Comparison of ENCODE assay signal across 1 cellular context in the genomic region with DNA sequence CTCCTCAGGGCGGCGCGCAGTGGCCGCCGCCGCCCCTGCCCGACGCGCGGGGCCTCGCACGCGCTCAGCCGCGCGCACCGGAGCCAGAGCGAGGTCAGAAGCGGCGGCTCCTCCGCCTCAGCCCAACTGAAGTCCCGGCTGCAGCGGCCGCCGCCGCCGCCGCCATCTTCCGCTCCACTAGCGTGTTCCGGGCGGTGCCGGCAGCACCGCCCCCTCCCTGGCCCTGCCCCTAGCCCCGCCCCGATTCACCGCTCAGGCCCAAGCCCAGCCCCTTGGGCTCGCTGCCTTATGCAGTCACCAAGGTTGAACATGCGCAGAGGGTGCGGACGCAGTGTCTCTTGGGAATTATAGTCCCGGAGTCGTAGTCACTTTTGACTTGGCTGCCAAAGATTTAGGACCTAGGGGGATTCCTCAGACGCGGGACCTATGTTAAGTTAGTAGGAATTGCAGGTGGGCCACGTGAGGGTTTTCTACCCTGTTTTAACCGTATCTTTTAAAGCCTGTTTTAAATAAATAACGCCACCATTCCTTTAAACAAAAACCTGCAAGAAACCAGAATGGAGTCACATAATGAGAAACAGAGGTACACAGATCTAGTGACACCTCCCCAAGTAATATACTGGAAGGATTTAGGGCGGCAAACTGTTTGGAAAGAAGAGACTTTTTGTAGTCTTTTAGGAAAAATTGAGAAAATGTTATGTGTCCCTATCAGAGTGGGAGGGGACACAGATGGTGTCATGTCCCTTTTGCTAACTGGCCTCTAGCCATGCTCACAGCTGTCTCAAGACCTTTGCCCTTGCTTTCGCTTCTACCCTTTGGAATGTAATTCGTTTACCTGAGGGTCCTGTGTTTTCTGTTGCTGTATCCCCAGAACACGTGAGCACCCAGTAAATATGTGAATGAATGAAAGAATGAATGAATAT.
TF ChIP-seq lines count a peak whose summit lies in the region.

A gene with protein sequence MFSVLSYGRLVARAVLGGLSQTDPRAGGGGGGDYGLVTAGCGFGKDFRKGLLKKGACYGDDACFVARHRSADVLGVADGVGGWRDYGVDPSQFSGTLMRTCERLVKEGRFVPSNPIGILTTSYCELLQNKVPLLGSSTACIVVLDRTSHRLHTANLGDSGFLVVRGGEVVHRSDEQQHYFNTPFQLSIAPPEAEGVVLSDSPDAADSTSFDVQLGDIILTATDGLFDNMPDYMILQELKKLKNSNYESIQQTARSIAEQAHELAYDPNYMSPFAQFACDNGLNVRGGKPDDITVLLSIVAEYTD (minus strand): TSS at position 182 of the 923 bp plus-strand sequence. CDS start 287 bp downstream, outside the sequence.

TF ChIP-seq in HepG2, 621 proteins besides CTCF, POLR2A, EP300 and RAD21 (continued from another document and continues in another):
- TF ChIP-seq, protein P1, sequence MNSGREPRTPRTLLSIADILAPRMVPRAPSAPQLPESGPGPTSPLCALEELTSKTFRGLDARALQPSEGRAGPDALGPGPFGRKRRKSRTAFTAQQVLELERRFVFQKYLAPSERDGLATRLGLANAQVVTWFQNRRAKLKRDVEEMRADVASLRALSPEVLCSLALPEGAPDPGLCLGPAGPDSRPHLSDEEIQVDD (CRISPR knock-in tag; IDR thresholded peaks at IDR 0.05; ENCODE audit: borderline replicate concordance): no peak
- TF ChIP-seq JUND (CRISPR knock-in tag; IDR thresholded peaks at IDR 0.05): no peak
- no peak for TF ChIP-seq ZNF513 (CRISPR knock-in tag; conservative IDR thresholded peaks at IDR 0.05)
- TF ChIP-seq, protein P2, sequence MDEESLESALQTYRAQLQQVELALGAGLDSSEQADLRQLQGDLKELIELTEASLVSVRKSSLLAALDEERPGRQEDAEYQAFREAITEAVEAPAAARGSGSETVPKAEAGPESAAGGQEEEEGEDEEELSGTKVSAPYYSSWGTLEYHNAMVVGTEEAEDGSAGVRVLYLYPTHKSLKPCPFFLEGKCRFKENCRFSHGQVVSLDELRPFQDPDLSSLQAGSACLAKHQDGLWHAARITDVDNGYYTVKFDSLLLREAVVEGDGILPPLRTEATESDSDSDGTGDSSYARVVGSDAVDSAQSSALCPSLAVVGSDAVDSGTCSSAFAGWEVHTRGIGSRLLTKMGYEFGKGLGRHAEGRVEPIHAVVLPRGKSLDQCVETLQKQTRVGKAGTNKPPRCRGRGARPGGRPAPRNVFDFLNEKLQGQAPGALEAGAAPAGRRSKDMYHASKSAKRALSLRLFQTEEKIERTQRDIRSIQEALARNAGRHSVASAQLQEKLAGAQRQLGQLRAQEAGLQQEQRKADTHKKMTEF (CRISPR knock-in tag; IDR thresholded peaks at IDR 0.05): no peak
- no peak for TF ChIP-seq ZNF678 (CRISPR knock-in tag; IDR thresholded peaks at IDR 0.05)
- TF ChIP-seq ZFP90 (CRISPR knock-in tag; IDR thresholded peaks at IDR 0.05; ENCODE audit: borderline replicate concordance): no peak
- no peak for TF ChIP-seq PAWR (CRISPR knock-in tag; IDR thresholded peaks at IDR 0.05; ENCODE audit: borderline replicate concordance)
- no peak for TF ChIP-seq TCF7L2 (IDR thresholded peaks at IDR 0.05; ENCODE audit: low read depth, low read length)
- TF ChIP-seq, protein P3, sequence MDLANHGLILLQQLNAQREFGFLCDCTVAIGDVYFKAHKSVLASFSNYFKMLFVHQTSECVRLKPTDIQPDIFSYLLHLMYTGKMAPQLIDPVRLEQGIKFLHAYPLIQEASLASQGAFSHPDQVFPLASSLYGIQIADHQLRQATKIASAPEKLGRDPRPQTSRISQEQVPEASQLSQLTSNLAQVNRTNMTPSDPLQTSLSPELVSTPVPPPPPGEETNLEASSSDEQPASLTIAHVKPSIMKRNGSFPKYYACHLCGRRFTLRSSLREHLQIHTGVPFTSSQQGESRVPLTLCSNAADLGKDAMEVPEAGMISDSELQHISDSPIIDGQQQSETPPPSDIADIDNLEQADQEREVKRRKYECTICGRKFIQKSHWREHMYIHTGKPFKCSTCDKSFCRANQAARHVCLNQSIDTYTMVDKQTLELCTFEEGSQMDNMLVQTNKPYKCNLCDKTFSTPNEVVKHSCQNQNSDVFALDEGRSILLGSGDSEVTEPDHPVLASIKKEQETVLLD (CRISPR knock-in tag; IDR thresholded peaks at IDR 0.05; ENCODE audit: low read depth): no peak
- TF ChIP-seq ZNF337 (CRISPR knock-in tag; IDR thresholded peaks at IDR 0.05; ENCODE audit: borderline replicate concordance, low read depth): no peak
- no peak for TF ChIP-seq ZNF740 (CRISPR knock-in tag; IDR thresholded peaks at IDR 0.05)
- TF ChIP-seq ZNF17 (CRISPR knock-in tag; IDR thresholded peaks at IDR 0.05): no peak
- no peak for TF ChIP-seq KDM1A (CRISPR knock-in tag; IDR thresholded peaks at IDR 0.05)
- TF ChIP-seq ZNF260 (CRISPR knock-in tag; IDR thresholded peaks at IDR 0.05; ENCODE audit: borderline replicate concordance, low read depth): no peak
- TF ChIP-seq ZNF446 (CRISPR knock-in tag; IDR thresholded peaks at IDR 0.05): no peak
- TF ChIP-seq CENPT (CRISPR knock-in tag; IDR thresholded peaks at IDR 0.05; ENCODE audit: low read depth): no peak
- TF ChIP-seq FOXP1 (IDR thresholded peaks at IDR 0.05): no peak
- TF ChIP-seq FOXP1 (CRISPR knock-in tag; IDR thresholded peaks at IDR 0.05): peak; percentile 38; the same call in 1 of the 2 replicates
- no peak for TF ChIP-seq ZNF235 (CRISPR knock-in tag; IDR thresholded peaks at IDR 0.05; ENCODE audit: borderline replicate concordance)
- TF ChIP-seq ATF7-NPFF (CRISPR knock-in tag; IDR thresholded peaks at IDR 0.05; ENCODE audit: low read depth): no peak
- no peak for TF ChIP-seq IRX3 (CRISPR knock-in tag; IDR thresholded peaks at IDR 0.05; ENCODE audit: borderline replicate concordance, low read depth)
- TF ChIP-seq TFAP4 (IDR thresholded peaks at IDR 0.05; ENCODE audit: borderline replicate concordance, low read depth): peak; percentile 96
- TF ChIP-seq AHR (CRISPR knock-in tag; IDR thresholded peaks at IDR 0.05): no peak
- no peak for TF ChIP-seq ZFYVE20 (CRISPR knock-in tag; IDR thresholded peaks at IDR 0.05; ENCODE audit: borderline replicate concordance, low read depth)
- no peak for TF ChIP-seq HIC2 (CRISPR knock-in tag; IDR thresholded peaks at IDR 0.05; ENCODE audit: low read depth)
- peak; percentile 95 for TF ChIP-seq THAP11 (CRISPR knock-in tag; IDR thresholded peaks at IDR 0.05)
- TF ChIP-seq ZNF616 (CRISPR knock-in tag; IDR thresholded peaks at IDR 0.05; ENCODE audit: low read depth): no peak
- TF ChIP-seq, protein P4, sequence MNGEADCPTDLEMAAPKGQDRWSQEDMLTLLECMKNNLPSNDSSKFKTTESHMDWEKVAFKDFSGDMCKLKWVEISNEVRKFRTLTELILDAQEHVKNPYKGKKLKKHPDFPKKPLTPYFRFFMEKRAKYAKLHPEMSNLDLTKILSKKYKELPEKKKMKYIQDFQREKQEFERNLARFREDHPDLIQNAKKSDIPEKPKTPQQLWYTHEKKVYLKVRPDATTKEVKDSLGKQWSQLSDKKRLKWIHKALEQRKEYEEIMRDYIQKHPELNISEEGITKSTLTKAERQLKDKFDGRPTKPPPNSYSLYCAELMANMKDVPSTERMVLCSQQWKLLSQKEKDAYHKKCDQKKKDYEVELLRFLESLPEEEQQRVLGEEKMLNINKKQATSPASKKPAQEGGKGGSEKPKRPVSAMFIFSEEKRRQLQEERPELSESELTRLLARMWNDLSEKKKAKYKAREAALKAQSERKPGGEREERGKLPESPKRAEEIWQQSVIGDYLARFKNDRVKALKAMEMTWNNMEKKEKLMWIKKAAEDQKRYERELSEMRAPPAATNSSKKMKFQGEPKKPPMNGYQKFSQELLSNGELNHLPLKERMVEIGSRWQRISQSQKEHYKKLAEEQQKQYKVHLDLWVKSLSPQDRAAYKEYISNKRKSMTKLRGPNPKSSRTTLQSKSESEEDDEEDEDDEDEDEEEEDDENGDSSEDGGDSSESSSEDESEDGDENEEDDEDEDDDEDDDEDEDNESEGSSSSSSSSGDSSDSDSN (CRISPR knock-in tag; IDR thresholded peaks at IDR 0.05): no peak
- no peak for TF ChIP-seq ZNF101 (CRISPR knock-in tag; IDR thresholded peaks at IDR 0.05; ENCODE audit: borderline replicate concordance, low read depth)
- no peak for TF ChIP-seq ZNF20 (CRISPR knock-in tag; IDR thresholded peaks at IDR 0.05)
- TF ChIP-seq TRAFD1 (CRISPR knock-in tag; IDR thresholded peaks at IDR 0.05; ENCODE audit: borderline replicate concordance): no peak
- TF ChIP-seq POLR2G (IDR thresholded peaks at IDR 0.05; ENCODE audit: low read depth, low read length): peak; percentile 73
- no peak for TF ChIP-seq ZNF550 (CRISPR knock-in tag; IDR thresholded peaks at IDR 0.05; ENCODE audit: borderline replicate concordance)
- TF ChIP-seq MXD3 (CRISPR knock-in tag; IDR thresholded peaks at IDR 0.05): no peak
- no peak for TF ChIP-seq TSC22D2 (CRISPR knock-in tag; IDR thresholded peaks at IDR 0.05; ENCODE audit: borderline replicate concordance)
- 0 out of 2 replicates have a peak, but pooled peaks have one; percentile 16 for TF ChIP-seq ZNF614 (CRISPR knock-in tag; IDR thresholded peaks at IDR 0.05; ENCODE audit: borderline replicate concordance)
- 0 out of 2 replicates have a peak, but pooled peaks have one; percentile 17 for TF ChIP-seq PRDM15 (CRISPR knock-in tag; IDR thresholded peaks at IDR 0.05)
- TF ChIP-seq TCF12 (IDR thresholded peaks at IDR 0.05): no peak
- TF ChIP-seq TCF12 (CRISPR knock-in tag; IDR thresholded peaks at IDR 0.05): no peak
- no peak for TF ChIP-seq ZNF124 (CRISPR knock-in tag; IDR thresholded peaks at IDR 0.05)
- no peak for TF ChIP-seq ZNF781 (CRISPR knock-in tag; IDR thresholded peaks at IDR 0.05; ENCODE audit: borderline replicate concordance, not compliant biosample characterization)
